7 cellular contexts compared by ENCODE assay signal in genomic region chr19:41998246-41999020, GRCh38. TPM values are rescaled to one million over a fixed set of nuclear protein-coding genes. Genes with fewer than 3 reads are reported as not detected.
A peak's percentile ranks its signal among the peaks of the same experiment; 100 is the strongest.
DNase-seq lines count a peak whose midpoint lies in the region; ATAC-seq and TF ChIP-seq lines count a peak whose summit lies in the region.

No MANE protein-coding gene starts in this region.

- CTCF ChIA-PET in activated CD4-positive, alpha-beta memory T cell treated with anti-CD3 and anti-CD28 coated beads, Interleukin-2, amount 10 ng/mL, durations not matched to agents 7 days and 5 days (lab: Charles Lee), result no interaction called here

- in situ Hi-C loops in G401 (cut with HindIII; ENCODE audit: low sequenced_read_pairs), result no loop called here

- H3K36me3 Mint-ChIP-seq in activated CD4-positive, alpha-beta memory T cell treated with anti-CD3 and anti-CD28 coated beads, Interleukin-2, amount 10 ng/mL, durations not matched to agents 7 days and 5 days (ENCODE audit: low read depth), result no peaks in the 10 kb centered on the region

- peaks cover 30 to 91% (median 64%) of the 10 kb centered on the region in 3 donors for H3K27me3 ChIP-seq in sigmoid colon

- peaks cover 0 to 35% (median 31%) of the 10 kb centered on the region in 4 donors for H3K4me1 ChIP-seq in sigmoid colon

- ATAC-seq in GM18861 (IDR thresholded peaks at IDR 0.05; ENCODE audit: unreplicated experiment), result no peak

- TF ChIP-seq CTCF in NB4 (IDR thresholded peaks at IDR 0.05; ENCODE audit: low read depth, low read length), result peak; percentile 42
- peak; percentile 71 for TF ChIP-seq CTCF in fibroblast of the aortic adventitia (IDR thresholded peaks at IDR 0.05; ENCODE audit: insufficient read depth, low read length)
- TF ChIP-seq CTCF in sigmoid colon (IDR thresholded peaks at IDR 0.05), result peak in 3 of 4 experiments; percentile 28 to 58 (median 57)

- peaks cover 36% of the 10 kb centered on the region for H3K4me1 Mint-ChIP-seq in activated CD4-positive, alpha-beta memory T cell treated with anti-CD3 and anti-CD28 coated beads, Interleukin-2, amount 10 ng/mL, durations not matched to agents 7 days and 5 days

- WGBS in sigmoid colon, 2 donors, result 2 to 3% methylated on average over 64 of the region's 64 CpGs

- TF ChIP-seq POLR2A in NB4 (IDR thresholded peaks at IDR 0.05; ENCODE audit: extremely low read depth, insufficient read length) (no peak), sigmoid colon (IDR thresholded peaks at IDR 0.05) (no peak)

- TF ChIP-seq EP300 in sigmoid colon (IDR thresholded peaks at IDR 0.05), result no peak

- H3K36me3 ChIP-seq in sigmoid colon, result peaks cover 0 to 7% (median 0%) of the 10 kb centered on the region in 4 donors

- no peaks in the 10 kb centered on the region for H3K9me3 ChIP-seq in sigmoid colon

- H3K27me3 Mint-ChIP-seq in activated CD4-positive, alpha-beta memory T cell treated with anti-CD3 and anti-CD28 coated beads, Interleukin-2, amount 10 ng/mL, durations not matched to agents 7 days and 5 days, result peaks cover 69% of the 10 kb centered on the region

- H3K9me3 Mint-ChIP-seq in activated CD4-positive, alpha-beta memory T cell treated with anti-CD3 and anti-CD28 coated beads, Interleukin-2, amount 10 ng/mL, durations not matched to agents 7 days and 5 days, result no peaks in the 10 kb centered on the region

- DNase-seq in G401 (ENCODE audit: low spot score) (peak; percentile 66), NB4 (ENCODE audit: low read depth) (peak; percentile 27), fibroblast of the aortic adventitia (ENCODE audit: low read depth) (peak; percentile 27), sigmoid colon (no peak), NOMO-1 (lab: John Stamatoyannopoulos, UW; ENCODE audit: unreplicated experiment in 2 of 2) (no peak)
- peak; percentile 48 for DNase-seq in activated CD4-positive, alpha-beta memory T cell treated with anti-CD3 and anti-CD28 coated beads, Interleukin-2, amount 10 ng/mL, durations not matched to agents 7 days and 5 days

- H3K4me3 Mint-ChIP-seq in activated CD4-positive, alpha-beta memory T cell treated with anti-CD3 and anti-CD28 coated beads, Interleukin-2, amount 10 ng/mL, durations not matched to agents 7 days and 5 days, result no peak overlapping the region

- no peak overlapping the region for H3K27ac ChIP-seq in sigmoid colon

- H3K4me3 ChIP-seq in NB4 (ENCODE audit: low read depth, low read length) (no peak overlapping the region), fibroblast of the aortic adventitia (ENCODE audit: low read depth, low read length) (no peak overlapping the region), sigmoid colon (peak overlapping the region in 2 of 4 donors; percentile 17 to 19)

- intact Hi-C loops in sigmoid colon (cut with DNase I), result loop anchor here (2.0 kb wide), 1 partner anchor 36 kb away; no protein-coding TSS in a partner anchor

- no peak overlapping the region for H3K27ac Mint-ChIP-seq in activated CD4-positive, alpha-beta memory T cell treated with anti-CD3 and anti-CD28 coated beads, Interleukin-2, amount 10 ng/mL, durations not matched to agents 7 days and 5 days

- POLR2A ChIA-PET in activated CD4-positive, alpha-beta memory T cell treated with anti-CD3 and anti-CD28 coated beads, Interleukin-2, amount 10 ng/mL, durations not matched to agents 7 days and 5 days (lab: Charles Lee), result no interaction called here

RNA-seq across cellular contexts. Expression of gene ATP1A3, which starts 4.4 kb away (rescaled TPM):
- total RNA-seq in G401 (2014; rRNA removed; shearing (Covaris generic)), result 1.2 and 2.7 TPM in 2 replicates
- total RNA-seq in activated CD4-positive, alpha-beta memory T cell treated with anti-CD3 and anti-CD28 coated beads, Interleukin-2, amount 10 ng/mL, durations not matched to agents 7 days and 5 days, result 1 to 10 TPM; 1.2 to 1.9 TPM
- not detected in 2 replicates for total RNA-seq in fibroblast of the aortic adventitia (ENCODE audit: low replicate concordance)
- 1 to 10 TPM; 1.6 to 4.3 (median 3.3) TPM for total RNA-seq in sigmoid colon
- polyA plus RNA-seq in sigmoid colon, result 1 to 10 TPM in 1 of 3 donors, under 1 TPM in 1, not detected in 1; 0.46 to 3.2 TPM

RNA-seq across cellular contexts. Expression of gene RABAC1, which starts 39.3 kb away (rescaled TPM):
- 198 and 315 TPM in 2 replicates for total RNA-seq in G401 (2014; rRNA removed; shearing (Covaris generic))
- 100 to 1,000 TPM in 1 of 2 experiments, 10 to 100 TPM in 1; 97.2 to 105 TPM for total RNA-seq in activated CD4-positive, alpha-beta memory T cell treated with anti-CD3 and anti-CD28 coated beads, Interleukin-2, amount 10 ng/mL, durations not matched to agents 7 days and 5 days
- total RNA-seq in fibroblast of the aortic adventitia (ENCODE audit: low replicate concordance), result 122 and 201 TPM in 2 replicates
- 100 to 1,000 TPM; 128 to 255 (median 180) TPM for total RNA-seq in sigmoid colon
- polyA plus RNA-seq in sigmoid colon, result 100 to 1,000 TPM; 139 to 236 (median 170) TPM

Comparison
In these comparisons a context has a peak if more than half of its experiments do, and no peak if none do; other contexts are left out.
1. DNase-seq: peak in G401 (single experiment), NB4 (single experiment), activated CD4-positive, alpha-beta memory T cell treated with anti-CD3 and anti-CD28 coated beads, Interleukin-2, amount 10 ng/mL, durations not matched to agents 7 days and 5 days (single experiment) and fibroblast of the aortic adventitia (single experiment); none in sigmoid colon (single experiment) and NOMO-1 (0 of 2).
2. Peak in every context shown above with its lines, with median percentiles within 50 percentile points of each other: CTCF ChIP-seq.